Comparison of ENCODE assay signal across 3 cellular contexts in the genomic region with DNA sequence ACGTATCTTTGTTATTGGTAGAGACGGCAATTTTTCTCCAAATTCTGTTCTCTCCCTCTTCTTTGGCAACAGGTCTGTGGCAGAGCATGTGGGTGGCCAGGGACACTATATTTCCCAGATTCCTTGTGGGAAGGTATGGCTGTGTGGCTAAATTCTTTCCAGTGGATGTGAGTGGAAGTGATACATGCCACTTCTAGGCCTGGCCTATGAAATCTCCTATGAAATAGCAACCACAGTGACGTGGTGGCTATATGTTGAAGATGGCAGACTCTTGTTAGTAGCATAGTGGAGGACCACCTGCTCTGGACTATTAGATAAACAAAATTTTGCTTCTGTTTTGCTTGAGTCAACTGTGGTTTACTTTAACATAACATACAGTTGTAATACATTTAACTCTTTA.
"Had no signal": no experiment of that assay in that cellular context is flagged by ENCODE, and none has a peak within 500 bp of the region (broad histone marks: within the 10 kb centered on the region; RNA-seq: fewer than 3 reads in every experiment).

No MANE protein-coding gene starts in this region.

- DNase-seq: GDM1, GF-D8 had no signal

- ATAC-seq: GM12878 had no signal

- H3K4me3 ChIP-seq: GM12878 had no signal
